8 cellular contexts compared by ENCODE assay signal in genomic region chr1:243354511-243355153, GRCh38.
DNase-seq lines count a peak whose midpoint lies in the region; ATAC-seq and TF ChIP-seq lines count a peak whose summit lies in the region.

No MANE protein-coding gene starts in this region.

- no peaks in the 10 kb centered on the region for H3K79me2 ChIP-seq in SK-N-SH (ENCODE audit: insufficient read depth)
- H3K79me2 ChIP-seq in Karpas-422 (ENCODE audit: low read length): no peaks in the 10 kb centered on the region

- TF ChIP-seq EP300 in SK-N-SH (IDR thresholded peaks at IDR 0.05; ENCODE audit: borderline replicate concordance in 1 of 2, low read depth in 1 of 2, low read length in 1 of 2): no peak

- CTCF ChIA-PET in SK-N-SH (lab: Yijun Ruan, JAX): interaction anchor here (0.6 to 1.5 kb wide), 5 partner anchors 9 to 945 kb away, joined by 3 to 6 read pairs (median 3); no protein-coding TSS in a partner anchor

- H3K36me3 ChIP-seq in SK-N-SH (replicated peaks in 1 of 2; ENCODE audit: control insufficient read depth in 1 of 2, insufficient read depth in 2 of 2, low read length in 1 of 2) (peaks cover 15 to 38% of the 10 kb centered on the region in 2 experiments), lung (ENCODE audit: control insufficient read depth in 2 of 2, insufficient read depth in 2 of 2, low read length in 2 of 2) (peaks cover 0 to 8% of the 10 kb centered on the region in 2 donors), Karpas-422 (ENCODE audit: insufficient read depth, low read length) (no peaks in the 10 kb centered on the region)

- WGBS in SK-N-SH (ENCODE audit: low lambda C conversion rate): 79% methylated on average over 4 of the region's 4 CpGs
- whole genome bisulfite sequencing in lung, 2 donors: 27 to 32% methylated on average over 4 of the region's 4 CpGs

- TF ChIP-seq RAD21 in SK-N-SH (IDR thresholded peaks at IDR 0.05; ENCODE audit: low read length): no peak

- no peaks in the 10 kb centered on the region for H3K9me3 ChIP-seq in SK-N-SH
- no peaks in the 10 kb centered on the region for H3K9me3 ChIP-seq in lung (ENCODE audit: control insufficient read depth in 2 of 2, insufficient read depth in 1 of 2, low read length in 1 of 2)
- no peaks in the 10 kb centered on the region for H3K9me3 ChIP-seq in Karpas-422 (ENCODE audit: low read length)

- no peaks in the 10 kb centered on the region for H3K27me3 ChIP-seq in SK-N-SH (ENCODE audit: insufficient read depth)
- H3K27me3 ChIP-seq in lung (ENCODE audit: control insufficient read depth, insufficient read depth): no peaks in the 10 kb centered on the region
- no peaks in the 10 kb centered on the region for H3K27me3 ChIP-seq in Karpas-422 (ENCODE audit: low read length)

- H3K4me1 ChIP-seq in SK-N-SH (ENCODE audit: control insufficient read depth in 1 of 2, insufficient read depth in 2 of 2, low read depth in 1 of 2, low read length in 1 of 2) (no peaks in the 10 kb centered on the region; a peak in 1 of 4 replicates), lung (ENCODE audit: control insufficient read depth in 2 of 2, insufficient read depth in 2 of 2, low read length in 2 of 2) (no peaks in the 10 kb centered on the region), Karpas-422 (ENCODE audit: low read length) (peaks cover 5% of the 10 kb centered on the region; the same call in 1 of the 2 replicates)

- peak; percentile 1 for DNase-seq in GM04503 (ENCODE audit: low read depth)
- DNase-seq in SK-N-SH: no peak
- no peak for DNase-seq in lung (ENCODE audit: low spot score)
- no peak for DNase-seq in NCI-H2171 treated with DMSO at 0.1 percent for 48 hours (lab: John Stamatoyannopoulos, UW)
- DNase-seq in stimulated activated naive CD4-positive, alpha-beta T cell treated with Interleukin-2 at 50 U/mL for 16 hours (lab: John Stamatoyannopoulos, UW): no peak
- no peak for DNase-seq in NCI-H1105 (lab: John Stamatoyannopoulos, UW)
- DNase-seq in Karpas-422: no peak

- peak; percentile 61 for ATAC-seq in GM21717 (IDR thresholded peaks at IDR 0.05; ENCODE audit: unreplicated experiment)
- ATAC-seq in lung (ENCODE audit: insufficient read depth, low FRiP score): peak; percentile 47

- H3K9me2 ChIP-seq in SK-N-SH: no peaks in the 10 kb centered on the region
- no peaks in the 10 kb centered on the region for H3K9me2 ChIP-seq in Karpas-422 (replicated peaks; ENCODE audit: insufficient read depth, low read length)

- no peaks in the 10 kb centered on the region for H3F3A ChIP-seq in SK-N-SH (replicated peaks; ENCODE audit: insufficient read depth)

- H3K9ac ChIP-seq in SK-N-SH (no peak overlapping the region), Karpas-422 (ENCODE audit: low read length) (no peak overlapping the region)

- H3K4me3 ChIP-seq in SK-N-SH (ENCODE audit: low read depth in 2 of 2, low read length in 1 of 2) (peak overlapping the region in 1 of 2 experiments; percentile 37; a peak in 1 of 4 replicates), lung (no peak overlapping the region), Karpas-422 (ENCODE audit: low read length) (no peak overlapping the region)

- no peak for TF ChIP-seq CTCF in SK-N-SH (IDR thresholded peaks at IDR 0.05)
- TF ChIP-seq CTCF in lung (IDR thresholded peaks at IDR 0.05; ENCODE audit: control extremely low read depth, extremely low read depth): no peak

- H4K20me1 ChIP-seq in SK-N-SH (ENCODE audit: insufficient read depth) (no peaks in the 10 kb centered on the region), Karpas-422 (ENCODE audit: insufficient read depth, low read depth, low read length) (no peaks in the 10 kb centered on the region)

- peak overlapping the region; percentile 48; the same call in 1 of the 2 replicates for H3K4me2 ChIP-seq in SK-N-SH
- no peak overlapping the region for H3K4me2 ChIP-seq in Karpas-422 (ENCODE audit: low read depth, low read length, poor library complexity, severe bottlenecking)

- POLR2A ChIA-PET in SK-N-SH (lab: Yijun Ruan, JAX): no interaction called here

- peak overlapping the region; percentile 1 to 6; a peak in 2 of 4 replicates for H3K27ac ChIP-seq in SK-N-SH (ENCODE audit: low read depth in 2 of 2, low read length in 1 of 2)
- H3K27ac ChIP-seq in lung (ENCODE audit: low read depth in 1 of 2, low read length in 1 of 2): no peak overlapping the region
- no peak overlapping the region for H3K27ac ChIP-seq in Karpas-422 (ENCODE audit: low read length)

- no peak overlapping the region for H2AFZ ChIP-seq in SK-N-SH (ENCODE audit: low read depth)
- no peak overlapping the region for H2AFZ ChIP-seq in Karpas-422 (ENCODE audit: low read length)

TF ChIP-seq in SK-N-SH, 30 proteins besides CTCF, POLR2A, EP300 and RAD21:
- TF ChIP-seq RFX5 (IDR thresholded peaks at IDR 0.05; ENCODE audit: low read length): no peak
- TF ChIP-seq USF2 (IDR thresholded peaks at IDR 0.05; ENCODE audit: borderline replicate concordance, low read depth, low read length): no peak
- TF ChIP-seq FOSL2 (IDR thresholded peaks at IDR 0.05; ENCODE audit: borderline replicate concordance, low read depth): no peak
- TF ChIP-seq FOXM1 (IDR thresholded peaks at IDR 0.05; ENCODE audit: low read depth): no peak
- no peak for TF ChIP-seq NFIC (IDR thresholded peaks at IDR 0.05; ENCODE audit: borderline replicate concordance)
- TF ChIP-seq ZBTB33 (IDR thresholded peaks at IDR 0.05; ENCODE audit: borderline replicate concordance, low read depth): no peak
- no peak for TF ChIP-seq EZH2phosphoT487 (IDR thresholded peaks at IDR 0.05; ENCODE audit: borderline replicate concordance, low read depth)
- no peak for TF ChIP-seq NRF1 (IDR thresholded peaks at IDR 0.05; ENCODE audit: low read depth, low read length)
- TF ChIP-seq ELF1 (IDR thresholded peaks at IDR 0.05): no peak
- no peak for TF ChIP-seq GATA2 (CRISPR knock-in tag; IDR thresholded peaks at IDR 0.05)
- TF ChIP-seq TEAD4 (IDR thresholded peaks at IDR 0.05; ENCODE audit: borderline replicate concordance, insufficient read depth): no peak
- no peak for TF ChIP-seq CHD2 (IDR thresholded peaks at IDR 0.05; ENCODE audit: low read length, partially characterized antibody)
- no peak for TF ChIP-seq MEF2A (IDR thresholded peaks at IDR 0.05; ENCODE audit: borderline replicate concordance, low read depth)
- no peak for TF ChIP-seq SMC3 (IDR thresholded peaks at IDR 0.05; ENCODE audit: low read depth, low read length)
- TF ChIP-seq YY1 (IDR thresholded peaks at IDR 0.05; ENCODE audit: low read depth): no peak
- TF ChIP-seq PBX3 (IDR thresholded peaks at IDR 0.05): no peak
- no peak for TF ChIP-seq GABPA (IDR thresholded peaks at IDR 0.05; ENCODE audit: low read depth)

Comparison
In these comparisons a context has a peak if more than half of its experiments do, and no peak if none do; other contexts are left out.
1. H3K27ac ChIP-seq: peak in SK-N-SH (2 of 2); none in lung (0 of 2) and Karpas-422 (single experiment).